Comparison of ENCODE assay signal across 1 cellular context in genomic region chr13:110396476-110396875, GRCh38.
TF ChIP-seq lines count a peak whose summit lies in the region.

No MANE protein-coding gene starts in this region.

TF ChIP-seq in SK-N-SH, 30 proteins besides CTCF, POLR2A, EP300 and RAD21 (continued from another document):
- TF ChIP-seq TEAD4 (IDR thresholded peaks at IDR 0.05; ENCODE audit: borderline replicate concordance, insufficient read depth): no peak
- TF ChIP-seq CHD2 (IDR thresholded peaks at IDR 0.05; ENCODE audit: low read length, partially characterized antibody): no peak
TF ChIP-seq in SK-N-SH: peak in this region for 0.
